In genomic region chr9:88776717-88777497, GRCh38 we compare ENCODE assay signal across 14 cellular contexts.
A peak's percentile ranks its signal among the peaks of the same experiment; 100 is the strongest.
DNase-seq lines count a peak whose midpoint lies in the region; ATAC-seq and TF ChIP-seq lines count a peak whose summit lies in the region.
"Had no signal": no experiment of that assay in that cellular context is flagged by ENCODE, and none has a peak within 500 bp of the region (broad histone marks: within the 10 kb centered on the region; RNA-seq: fewer than 3 reads in every experiment).

No MANE protein-coding gene starts in this region.

- no peak overlapping the region for H3K4me3 ChIP-seq in RWPE2 (ENCODE audit: severe bottlenecking)
- H3K4me3 ChIP-seq in fibroblast of the aortic adventitia (ENCODE audit: low read depth, low read length): no peak overlapping the region
- H3K4me3 ChIP-seq in spleen: no peak overlapping the region
- no peak overlapping the region for H3K4me3 ChIP-seq in coronary artery
- H3K4me3 ChIP-seq: thyroid gland had no signal

- H3K36me3 ChIP-seq in RWPE2 (ENCODE audit: low read depth) (no peaks in the 10 kb centered on the region), spleen (no peaks in the 10 kb centered on the region)
- H3K36me3 ChIP-seq: thyroid gland had no signal

- intact Hi-C loops in spleen (cut with DNase I; ENCODE audit: low total_unique reads): no loop called here

- H3K9me3 ChIP-seq in RWPE2 (ENCODE audit: severe bottlenecking) (no peaks in the 10 kb centered on the region), spleen (no peaks in the 10 kb centered on the region)
- H3K9me3 ChIP-seq: thyroid gland had no signal

- H3K27me3 ChIP-seq in RWPE2 (ENCODE audit: insufficient read depth, poor library complexity, severe bottlenecking): no peaks in the 10 kb centered on the region
- H3K27me3 ChIP-seq in spleen (replicated peaks in 1 of 7): no peaks in the 10 kb centered on the region
- H3K27me3 ChIP-seq: thyroid gland had no signal

- H3K27ac ChIP-seq in RWPE2 (ENCODE audit: poor library complexity, severe bottlenecking) (peak overlapping the region; percentile 88), spleen (peak overlapping the region in 7 of 8 donors; percentile 8 to 72 (median 57)), coronary artery (peak overlapping the region in 1 of 2 donors; percentile 66)
- H3K27ac ChIP-seq: 22Rv1, thyroid gland had no signal

- WGBS in spleen, 5 donors: 53 to 68% (median 62%) methylated on average over 7 of the region's 7 CpGs

- peak; percentile 87 for ATAC-seq in RWPE2 (ENCODE audit: low read depth)
- ATAC-seq: activated T-cell treated with anti-CD3 and anti-CD28 coated beads, Interleukin-2, amount 50 U/mL, for 72 hours; T-helper 17 cell had no signal

- peak; percentile 35 for DNase-seq in SIG-M5 treated with dmso at 0.1 percent for 504 hours (lab: John Stamatoyannopoulos, UW; ENCODE audit: unreplicated experiment)
- no peak for DNase-seq in SIG-M5 (lab: John Stamatoyannopoulos, UW)
- DNase-seq in RWPE2 (ENCODE audit: low spot score): no peak
- peak; percentile 87 for DNase-seq in fibroblast of the aortic adventitia (ENCODE audit: low read depth)
- DNase-seq in spleen: no peak
- DNase-seq in effector CD4-positive, alpha-beta T cell: no peak
- DNase-seq in coronary artery (ENCODE audit: low spot score): no peak
- no peak for DNase-seq in C1 segment of cervical spinal cord (lab: John Stamatoyannopoulos, UW)
- DNase-seq: activated T-cell treated with anti-CD3 and anti-CD28 coated beads, Interleukin-2, amount 50 U/mL, for 72 hours; effector memory CD4-positive, alpha-beta T cell; stimulated activated CD4-positive, alpha-beta T cell treated with anti-CD3 and anti-CD28 coated beads, Interleukin-1b, Interleukin-23, amount 100 ng/mL, for 48 hours; T-helper 17 cell; thyroid gland had no signal

- H3K4me1 ChIP-seq in RWPE2 (ENCODE audit: insufficient read depth, poor library complexity, severe bottlenecking): peaks cover 63% of the 10 kb centered on the region
- peaks cover 8 to 38% (median 23%) of the 10 kb centered on the region in 6 donors for H3K4me1 ChIP-seq in spleen

- no peak for TF ChIP-seq CTCF in RWPE2 (IDR thresholded peaks at IDR 0.05; ENCODE audit: poor library complexity, severe bottlenecking)
- no peak for TF ChIP-seq CTCF in fibroblast of the aortic adventitia (IDR thresholded peaks at IDR 0.05; ENCODE audit: insufficient read depth, low read length)
- TF ChIP-seq CTCF in spleen (IDR thresholded peaks at IDR 0.05 in 8 of 11, conservative IDR thresholded peaks at IDR 0.05 in 3 of 11): no peak
- TF ChIP-seq CTCF in coronary artery (IDR thresholded peaks at IDR 0.05): no peak

- TF ChIP-seq POLR2A in spleen (IDR thresholded peaks at IDR 0.05): no peak

Comparison
In these comparisons a context has a peak if more than half of its experiments do, and no peak if none do; other contexts are left out.
1. DNase-seq: peak in SIG-M5 treated with dmso at 0.1 percent for 504 hours (single experiment) and fibroblast of the aortic adventitia (single experiment); none in SIG-M5 (single experiment), RWPE2 (single experiment), spleen (single experiment), effector CD4-positive, alpha-beta T cell (single experiment), coronary artery (single experiment) and C1 segment of cervical spinal cord (0 of 14).